ENCODE assay signal across 14 cellular contexts in the genomic region with DNA sequence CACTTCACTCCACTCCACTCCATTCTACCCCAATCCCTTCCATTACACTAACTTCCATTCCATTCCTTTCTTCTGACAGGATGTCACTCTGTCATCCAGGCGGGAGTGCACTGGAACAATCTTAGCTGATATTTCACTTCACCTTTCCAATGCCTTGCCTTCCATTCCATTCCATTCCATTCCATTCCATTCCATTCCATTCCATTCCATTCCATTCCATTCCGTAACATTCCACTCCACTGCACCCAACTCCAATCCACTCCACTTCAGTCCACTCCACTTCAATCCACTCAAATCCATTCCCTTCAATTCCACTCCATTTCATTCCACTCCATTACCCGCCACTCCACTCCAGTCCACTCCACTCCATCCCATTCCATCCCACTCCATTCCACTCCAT.
DNase-seq lines count a peak whose midpoint lies in the region; ATAC-seq, FAIRE-seq and TF ChIP-seq lines count a peak whose summit lies in the region.
"Had no signal": no experiment of that assay in that cellular context is flagged by ENCODE, and none has a peak within 500 bp of the region (broad histone marks: within the 10 kb centered on the region; RNA-seq: fewer than 3 reads in every experiment).

No MANE protein-coding gene starts in this region.

- peaks cover 4% of the 10 kb centered on the region for H3K36me3 Mint-ChIP-seq in activated CD4-positive, alpha-beta T cell treated with anti-CD3 and anti-CD28 coated beads, Interleukin-2, amount 10 ng/mL, durations not matched to agents 24 days and 14 days (ENCODE audit: low read depth)
- H3K36me3 Mint-ChIP-seq in activated T-cell treated with anti-CD3 and anti-CD28 coated beads, Interleukin-2, amount 50 U/mL, for 24 hours (ENCODE audit: low read depth), result no peaks in the 10 kb centered on the region
- H3K36me3 Mint-ChIP-seq: natural killer cell, T-cell had no signal

- no peak for FAIRE-seq in keratinocyte (lab: Jason Lieb, UNC)

- peak; percentile 85 for DNase-seq in AG10803 (ENCODE audit: low read depth)
- peak; percentile 70 for DNase-seq in LoVo (ENCODE audit: low spot score)
- peak; percentile 94 for DNase-seq in dedifferentiated amniotic fluid mesenchymal stem cell (ENCODE audit: extremely low spot score)
- peak; percentile 99 for DNase-seq in keratinocyte (ENCODE audit: low read depth, low spot score)
- no peak for DNase-seq in activated CD4-positive, alpha-beta T cell treated with anti-CD3 and anti-CD28 coated beads, Interleukin-2, amount 10 ng/mL, durations not matched to agents 24 days and 14 days
- DNase-seq in activated T-cell treated with anti-CD3 and anti-CD28 coated beads, Interleukin-2, amount 50 U/mL, for 24 hours, result no peak
- DNase-seq in activated CD4-positive, alpha-beta T cell treated with anti-CD3 and anti-CD28 coated beads for 48 hours, result no peak
- DNase-seq: natural killer cell; NCI-H774; stimulated activated CD4-positive, alpha-beta T cell treated with anti-CD3 and anti-CD28 coated beads, Interleukin-1b, Interleukin-23, amount 100 ng/mL, for 48 hours; T-cell had no signal

- H3K27me3 Mint-ChIP-seq in activated CD4-positive, alpha-beta T cell treated with anti-CD3 and anti-CD28 coated beads, Interleukin-2, amount 10 ng/mL, durations not matched to agents 24 days and 14 days, result no peaks in the 10 kb centered on the region
- H3K27me3 Mint-ChIP-seq in activated T-cell treated with anti-CD3 and anti-CD28 coated beads, Interleukin-2, amount 50 U/mL, for 24 hours, result no peaks in the 10 kb centered on the region
- H3K27me3 Mint-ChIP-seq: T-cell had no signal

- peaks cover 8% of the 10 kb centered on the region for H3K9me3 Mint-ChIP-seq in activated CD4-positive, alpha-beta T cell treated with anti-CD3 and anti-CD28 coated beads, Interleukin-2, amount 10 ng/mL, durations not matched to agents 24 days and 14 days
- H3K9me3 Mint-ChIP-seq in activated T-cell treated with anti-CD3 and anti-CD28 coated beads, Interleukin-2, amount 50 U/mL, for 24 hours, result no peaks in the 10 kb centered on the region

- H3K9me3 ChIP-seq in keratinocyte (ENCODE audit: control insufficient read depth, low read depth, low read length), result no peaks in the 10 kb centered on the region
- H3K9me3 ChIP-seq: ascending aorta; BLaER1 treated with 17β-estradiol and CSF1 and Interleukin-3, amounts not matched to agents 10 nM and 100 nM had no signal

- H3K27ac ChIP-seq in keratinocyte (ENCODE audit: control insufficient read depth, insufficient read depth, low read length), result no peak overlapping the region
- H3K27ac ChIP-seq: ascending aorta; BLaER1 treated with 17β-estradiol and CSF1 and Interleukin-3, amounts not matched to agents 10 nM and 100 nM had no signal

- TF ChIP-seq CTCF in AG10803 (conservative IDR thresholded peaks at IDR 0.05; ENCODE audit: low read length), result no peak
- no peak for TF ChIP-seq CTCF in keratinocyte (optimal IDR thresholded peaks at IDR 0.05 in 1 of 3, IDR thresholded peaks at IDR 0.05 in 1 of 3, conservative IDR thresholded peaks at IDR 0.05 in 1 of 3; ENCODE audit: extremely low read depth in 1 of 3, insufficient read depth in 2 of 3, low read length in 3 of 3)

- H3K4me1 Mint-ChIP-seq in activated CD4-positive, alpha-beta T cell treated with anti-CD3 and anti-CD28 coated beads, Interleukin-2, amount 10 ng/mL, durations not matched to agents 24 days and 14 days, result no peaks in the 10 kb centered on the region
- no peaks in the 10 kb centered on the region for H3K4me1 Mint-ChIP-seq in activated T-cell treated with anti-CD3 and anti-CD28 coated beads, Interleukin-2, amount 50 U/mL, for 24 hours (ENCODE audit: low read depth)
- H3K4me1 Mint-ChIP-seq: natural killer cell, T-cell had no signal

- H3K27ac Mint-ChIP-seq in activated CD4-positive, alpha-beta T cell treated with anti-CD3 and anti-CD28 coated beads, Interleukin-2, amount 10 ng/mL, durations not matched to agents 24 days and 14 days, result no peak overlapping the region
- H3K27ac Mint-ChIP-seq in activated T-cell treated with anti-CD3 and anti-CD28 coated beads, Interleukin-2, amount 50 U/mL, for 24 hours, result no peak overlapping the region
- H3K27ac Mint-ChIP-seq: natural killer cell, T-cell had no signal

- H3K27me3 ChIP-seq in keratinocyte (ENCODE audit: control insufficient read depth, extremely low read depth, insufficient read depth, low read length), result no peaks in the 10 kb centered on the region
- H3K27me3 ChIP-seq: ascending aorta; BLaER1 treated with 17β-estradiol and CSF1 and Interleukin-3, amounts not matched to agents 10 nM and 100 nM had no signal

- H3K4me3 Mint-ChIP-seq in activated CD4-positive, alpha-beta T cell treated with anti-CD3 and anti-CD28 coated beads, Interleukin-2, amount 10 ng/mL, durations not matched to agents 24 days and 14 days, result no peak overlapping the region
- H3K4me3 Mint-ChIP-seq in activated T-cell treated with anti-CD3 and anti-CD28 coated beads, Interleukin-2, amount 50 U/mL, for 24 hours, result no peak overlapping the region
- H3K4me3 Mint-ChIP-seq: natural killer cell, T-cell had no signal

- H3K4me3 ChIP-seq in AG10803 (ENCODE audit: low read length) (no peak overlapping the region), keratinocyte (ENCODE audit: control insufficient read depth in 2 of 3, extremely low read depth in 1 of 3, insufficient read depth in 2 of 3, low read depth in 1 of 3, low read length in 3 of 3) (no peak overlapping the region)
- H3K4me3 ChIP-seq: ascending aorta; BLaER1 treated with 17β-estradiol and CSF1 and Interleukin-3, amounts not matched to agents 10 nM and 100 nM had no signal

- dilution Hi-C loops in keratinocyte (cut with MboI; ENCODE audit: extremely low pct_ligation_motif_present, low sequenced_read_pairs), result no loop called here

- no peaks in the 10 kb centered on the region for H4K20me1 ChIP-seq in keratinocyte (ENCODE audit: control insufficient read depth, extremely low read depth, insufficient read depth, low read length)
- H4K20me1 ChIP-seq: BLaER1 treated with 17β-estradiol and CSF1 and Interleukin-3, amounts not matched to agents 10 nM and 100 nM had no signal

- no peak overlapping the region for H3K9ac ChIP-seq in keratinocyte (ENCODE audit: control insufficient read depth, extremely low read depth, insufficient read depth, low read length)
- H3K9ac ChIP-seq: BLaER1 treated with 17β-estradiol and CSF1 and Interleukin-3, amounts not matched to agents 10 nM and 100 nM had no signal

- no peak overlapping the region for H3K4me2 ChIP-seq in keratinocyte (ENCODE audit: control insufficient read depth, extremely low read depth, insufficient read depth, low read depth, low read length)
- H3K4me2 ChIP-seq: BLaER1 treated with 17β-estradiol and CSF1 and Interleukin-3, amounts not matched to agents 10 nM and 100 nM had no signal

- H2AFZ ChIP-seq in keratinocyte (ENCODE audit: control insufficient read depth, low read length), result no peak overlapping the region

- H3K9me1 ChIP-seq in keratinocyte (ENCODE audit: control insufficient read depth, extremely low read depth, insufficient read depth, low read length), result no peaks in the 10 kb centered on the region

- intact Hi-C loops in activated CD4-positive, alpha-beta T cell treated with anti-CD3 and anti-CD28 coated beads, Interleukin-2, amount 10 ng/mL, durations not matched to agents 24 days and 14 days (cut with micrococcal nuclease), result no loop called here

- no peak for ATAC-seq in HG02973 (IDR thresholded peaks at IDR 0.05; ENCODE audit: unreplicated experiment)
- ATAC-seq: natural killer cell, T-cell had no signal

- H3K36me3 ChIP-seq in keratinocyte (ENCODE audit: control insufficient read depth in 2 of 2, extremely low read depth in 1 of 2, insufficient read depth in 2 of 2, low read length in 2 of 2), result no peaks in the 10 kb centered on the region
- H3K36me3 ChIP-seq: ascending aorta; BLaER1 treated with 17β-estradiol and CSF1 and Interleukin-3, amounts not matched to agents 10 nM and 100 nM had no signal

- no peaks in the 10 kb centered on the region for H3K4me1 ChIP-seq in keratinocyte (ENCODE audit: control insufficient read depth, extremely low read depth, insufficient read depth, low read length)
- H3K4me1 ChIP-seq: ascending aorta; BLaER1 treated with 17β-estradiol and CSF1 and Interleukin-3, amounts not matched to agents 10 nM and 100 nM had no signal

- no peaks in the 10 kb centered on the region for H3K79me2 ChIP-seq in keratinocyte (ENCODE audit: control insufficient read depth, insufficient read depth, low read length)

Comparison
In these comparisons a context has a peak if more than half of its experiments do, and no peak if none do; other contexts are left out.
1. DNase-seq: peak in AG10803 (single experiment), LoVo (single experiment), dedifferentiated amniotic fluid mesenchymal stem cell (single experiment) and keratinocyte (single experiment); none in activated CD4-positive, alpha-beta T cell treated with anti-CD3 and anti-CD28 coated beads, Interleukin-2, amount 10 ng/mL, durations not matched to agents 24 days and 14 days (single experiment), activated T-cell treated with anti-CD3 and anti-CD28 coated beads, Interleukin-2, amount 50 U/mL, for 24 hours (single experiment) and activated CD4-positive, alpha-beta T cell treated with anti-CD3 and anti-CD28 coated beads for 48 hours (single experiment).